ENCODE assay signal across 1 cellular context in the genomic region with DNA sequence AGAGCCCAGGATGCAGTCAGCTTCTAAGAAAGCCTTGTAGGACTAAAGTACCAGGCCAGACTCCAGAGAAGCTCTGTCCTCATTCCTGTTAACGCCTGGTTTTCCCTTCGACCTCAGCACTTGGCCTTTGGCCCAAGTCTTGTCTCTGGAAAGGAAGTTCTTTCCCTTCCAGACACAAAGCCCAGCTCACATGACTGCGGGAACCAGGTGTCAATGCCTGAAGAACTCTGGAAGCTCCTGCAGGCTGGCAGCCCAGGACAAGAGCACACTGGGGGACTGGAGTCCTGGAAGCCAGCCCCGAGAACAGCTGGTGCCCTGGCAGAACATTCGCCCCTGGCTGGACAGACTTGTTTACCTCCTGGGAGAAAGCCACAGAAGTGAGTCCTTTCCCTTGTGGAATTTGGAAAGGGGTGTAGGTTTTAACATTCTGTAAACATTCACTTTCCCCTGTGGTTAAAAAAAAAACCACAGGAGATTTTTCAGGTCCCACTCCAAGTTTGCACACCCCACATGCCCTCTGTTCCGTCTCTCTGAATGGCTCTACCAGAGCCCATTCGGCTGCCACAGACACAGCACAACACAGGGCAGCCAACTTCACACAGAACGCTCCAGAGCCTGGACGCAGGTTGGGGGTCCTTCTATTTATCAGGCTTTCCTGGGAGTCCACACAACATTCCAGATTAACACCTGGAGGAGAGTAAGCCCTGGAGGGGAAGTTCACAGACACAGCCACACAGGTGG.
TF ChIP-seq lines count a peak whose summit lies in the region.

No MANE protein-coding gene starts in this region.

TF ChIP-seq in IMR-90, 13 proteins besides CTCF, POLR2A, EP300 and RAD21 (continued from another document):
- TF ChIP-seq CEBPB (IDR thresholded peaks at IDR 0.05; ENCODE audit: low read depth, low read length) (no peak), FOS (IDR thresholded peaks at IDR 0.05; ENCODE audit: low read depth, low read length) (no peak), SMC3 (IDR thresholded peaks at IDR 0.05; ENCODE audit: low read depth, low read length) (no peak), BHLHE40 (IDR thresholded peaks at IDR 0.05; ENCODE audit: low read depth, low read length) (no peak), RCOR1 (IDR thresholded peaks at IDR 0.05; ENCODE audit: insufficient replicate concordance, low read length) (no peak), NFE2L2 (IDR thresholded peaks at IDR 0.05; ENCODE audit: low read depth, low read length) (no peak)
- TF ChIP-seq, protein P1, sequence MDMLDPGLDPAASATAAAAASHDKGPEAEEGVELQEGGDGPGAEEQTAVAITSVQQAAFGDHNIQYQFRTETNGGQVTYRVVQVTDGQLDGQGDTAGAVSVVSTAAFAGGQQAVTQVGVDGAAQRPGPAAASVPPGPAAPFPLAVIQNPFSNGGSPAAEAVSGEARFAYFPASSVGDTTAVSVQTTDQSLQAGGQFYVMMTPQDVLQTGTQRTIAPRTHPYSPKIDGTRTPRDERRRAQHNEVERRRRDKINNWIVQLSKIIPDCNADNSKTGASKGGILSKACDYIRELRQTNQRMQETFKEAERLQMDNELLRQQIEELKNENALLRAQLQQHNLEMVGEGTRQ (IDR thresholded peaks at IDR 0.05; ENCODE audit: low read depth, low read length), result no peak
